In the genomic region with DNA sequence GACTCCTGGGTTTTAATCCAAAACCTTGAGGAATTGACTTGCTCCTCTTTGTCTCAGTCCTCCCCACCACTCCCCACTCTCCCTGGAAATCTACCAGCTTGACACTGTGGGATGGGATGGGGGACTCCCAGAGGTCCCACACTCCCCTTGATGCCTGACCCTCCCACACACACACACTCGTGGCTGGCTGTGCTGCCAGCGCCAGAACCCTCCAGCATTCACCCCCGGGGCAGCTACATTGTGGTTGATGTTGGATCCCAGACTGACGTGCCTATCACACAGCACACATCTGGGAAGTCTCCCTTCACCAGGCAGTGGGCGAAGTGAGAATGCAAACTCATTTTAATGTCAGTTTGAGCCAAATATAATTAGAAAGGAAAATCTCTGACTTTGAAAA, we compare ENCODE assay signal across 12 cellular contexts. TPM values are rescaled to one million over a fixed set of nuclear protein-coding genes. Genes with fewer than 3 reads are reported as not detected.
A peak's percentile ranks its signal among the peaks of the same experiment; 100 is the strongest.
DNase-seq lines count a peak whose midpoint lies in the region; ATAC-seq and TF ChIP-seq lines count a peak whose summit lies in the region.
"Had no signal": no experiment of that assay in that cellular context is flagged by ENCODE, and none has a peak within 500 bp of the region (broad histone marks: within the 10 kb centered on the region; RNA-seq: fewer than 3 reads in every experiment).

No MANE protein-coding gene starts in this region.

- H3K4me2 ChIP-seq in OCI-LY7 (ENCODE audit: low read length): no peak overlapping the region

- no peaks in the 10 kb centered on the region for H3K9me2 ChIP-seq in OCI-LY7 (ENCODE audit: insufficient read depth, low read length)

- H2AFZ ChIP-seq in OCI-LY7 (ENCODE audit: low read length): no peak overlapping the region

- POLR2A ChIA-PET in OCI-LY7 (lab: Charles Lee): no interaction called here

- no peaks in the 10 kb centered on the region for H3K79me2 ChIP-seq in OCI-LY7 (ENCODE audit: insufficient read depth, low read depth, low read length)

- H4K20me1 ChIP-seq in OCI-LY7 (ENCODE audit: insufficient read depth, low read length): no peaks in the 10 kb centered on the region

- H3K27me3 ChIP-seq in SJSA1 (replicated peaks) (no peaks in the 10 kb centered on the region), rectal smooth muscle tissue (ENCODE audit: control insufficient read depth, insufficient read depth, low read length) (no peaks in the 10 kb centered on the region)

- DNase-seq in AG10803 (ENCODE audit: low read depth): peak; percentile 76
- DNase-seq in SJSA1 (ENCODE audit: low read depth in 1 of 2, low spot score in 2 of 2): peak in 1 of 2 experiments; percentile 60
- peak; percentile 64 for DNase-seq in fibroblast of the aortic adventitia (ENCODE audit: low read depth)
- no peak for DNase-seq in OCI-LY7 (ENCODE audit: low spot score)
- no peak for DNase-seq in SW 1271 (lab: John Stamatoyannopoulos, UW)
- DNase-seq: activated gamma-delta T cell treated with Interleukin-2 at 50 U/mL for 16 hours; midbrain; NK-92 treated with Interleukin-12 subunit alpha and Interleukin-12 subunit beta, amount 100 ng/mL, for 24 hours had no signal

- H3K4me1 ChIP-seq in SJSA1 (replicated peaks) (peaks cover 68% of the 10 kb centered on the region), rectal smooth muscle tissue (ENCODE audit: control insufficient read depth, insufficient read depth, low read length) (peaks cover 55% of the 10 kb centered on the region), OCI-LY7 (ENCODE audit: insufficient read depth, low read length, poor library complexity, severe bottlenecking) (no peaks in the 10 kb centered on the region)

- TF ChIP-seq CTCF in AG10803 (conservative IDR thresholded peaks at IDR 0.05; ENCODE audit: low read length): no peak
- TF ChIP-seq CTCF in fibroblast of the aortic adventitia (IDR thresholded peaks at IDR 0.05; ENCODE audit: insufficient read depth, low read length): no peak
- no peak for TF ChIP-seq CTCF in OCI-LY7 (conservative IDR thresholded peaks at IDR 0.05; ENCODE audit: low read length)

- H3K4me3 ChIP-seq in AG10803 (ENCODE audit: low read length) (peak overlapping the region; percentile 25), SJSA1 (no peak overlapping the region), fibroblast of the aortic adventitia (ENCODE audit: low read depth, low read length) (no peak overlapping the region), rectal smooth muscle tissue (ENCODE audit: low read length) (no peak overlapping the region), OCI-LY7 (ENCODE audit: low read depth, low read length, poor library complexity, severe bottlenecking) (no peak overlapping the region)

- no TSS peak for BruUV-seq in OCI-LY7 (replicated peaks; lab: Mats Ljungman, UMichigan)

- intact Hi-C loops in OCI-LY7 (cut with micrococcal nuclease; ENCODE audit: unreplicated experiment): no loop called here

- H3K9ac ChIP-seq in rectal smooth muscle tissue (ENCODE audit: low read length): no peak overlapping the region

- peak overlapping the region; percentile 83 for H3K27ac ChIP-seq in SJSA1
- peak overlapping the region; percentile 70 for H3K27ac ChIP-seq in rectal smooth muscle tissue (ENCODE audit: low read depth, low read length)
- no peak overlapping the region for H3K27ac ChIP-seq in OCI-LY7 (ENCODE audit: low read depth, low read length, poor library complexity, severe bottlenecking)

- no peak for ATAC-seq in HG03095 (IDR thresholded peaks at IDR 0.05; ENCODE audit: unreplicated experiment)
- no peak for ATAC-seq in HG03280 (IDR thresholded peaks at IDR 0.05; ENCODE audit: unreplicated experiment)
- ATAC-seq: activated CD4-positive, CD25-positive, alpha-beta regulatory T cell treated with anti-CD3 and anti-CD28 coated beads, Interleukin-2, amount 50 U/mL, for 24 hours had no signal

- peaks cover 54% of the 10 kb centered on the region for H3K36me3 ChIP-seq in SJSA1
- no peaks in the 10 kb centered on the region for H3K36me3 ChIP-seq in rectal smooth muscle tissue (ENCODE audit: control insufficient read depth, insufficient read depth, low read length)
- no peaks in the 10 kb centered on the region for H3K36me3 ChIP-seq in OCI-LY7 (ENCODE audit: insufficient read depth, low read length)

- no peaks in the 10 kb centered on the region for H3K9me3 ChIP-seq in SJSA1 (replicated peaks)
- no peaks in the 10 kb centered on the region for H3K9me3 ChIP-seq in OCI-LY7 (ENCODE audit: low read length)

- CTCF ChIA-PET in OCI-LY7 (lab: Charles Lee; ENCODE audit: unreplicated experiment): no interaction called here

RNA-seq across cellular contexts. Expression of gene KIRREL1, which starts 10.0 kb away (rescaled TPM):
- 83.9 and 123 TPM in 2 replicates for total RNA-seq in SJSA1 (2014; rRNA removed; shearing (Covaris generic))
- total RNA-seq in fibroblast of the aortic adventitia (ENCODE audit: low replicate concordance) (96.8 and 96.9 TPM in 2 replicates), OCI-LY7 (2022) (not detected in 2 replicates)
- total RNA-seq in OCI-LY7 (2014; rRNA removed; shearing (Covaris generic)): not detected in 2 replicates

Comparison
In these comparisons a context has a peak if more than half of its experiments do, and no peak if none do; other contexts are left out.
1. DNase-seq: peak in AG10803 (single experiment) and fibroblast of the aortic adventitia (single experiment); none in OCI-LY7 (single experiment) and SW 1271 (0 of 2).
2. RNA of gene KIRREL1, which starts 10.0 kb away (total RNA-seq): 83.9 to 123 TPM in SJSA1 and 96.8 to 96.9 TPM in fibroblast of the aortic adventitia; not detected in OCI-LY7; every median in the first group is over 10 times any median in the second.